In the genomic region with DNA sequence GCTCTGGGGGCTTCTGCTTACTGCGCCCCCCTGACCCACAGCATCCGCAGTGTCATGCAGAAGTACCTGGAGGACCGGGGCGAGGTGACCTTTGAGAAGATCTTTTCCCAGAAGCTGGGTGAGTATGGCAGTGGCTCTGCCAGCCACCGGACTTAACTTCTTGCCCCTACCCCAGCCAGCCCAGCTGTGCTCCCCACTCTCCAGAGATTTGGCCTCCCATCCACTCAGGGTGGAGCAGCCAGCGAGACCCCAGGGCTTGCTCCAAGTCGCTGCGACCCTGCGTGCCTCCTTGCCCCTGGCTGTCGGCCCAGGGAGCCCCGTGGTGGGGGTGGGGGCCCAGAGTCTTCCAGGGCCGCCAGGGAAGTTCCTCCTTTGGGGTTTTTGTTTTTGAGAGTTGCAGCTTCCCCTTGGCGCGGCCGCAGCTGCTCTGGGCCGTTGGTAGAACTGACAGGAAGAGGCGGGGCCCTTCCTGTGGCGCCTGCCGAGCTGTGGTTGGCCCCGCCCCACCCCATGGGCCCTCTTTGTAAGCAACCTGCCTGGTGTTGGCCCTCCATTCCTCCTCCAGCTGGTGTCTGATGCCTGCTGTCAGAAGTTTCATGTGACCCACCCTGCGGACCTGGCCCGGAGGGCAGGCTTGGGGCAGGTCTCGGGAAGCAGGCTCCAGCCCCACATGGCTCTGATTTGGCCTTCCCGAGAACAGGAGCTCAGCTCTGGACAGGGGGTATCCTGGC, we compare ENCODE assay signal across 1 cellular context.
TF ChIP-seq lines count a peak whose summit lies in the region.

No MANE protein-coding gene starts in this region.

TF ChIP-seq in K562, 482 proteins besides CTCF, POLR2A, EP300 and RAD21 (continued from another document and continues in another):
- TF ChIP-seq JUN (IDR thresholded peaks at IDR 0.05; ENCODE audit: borderline replicate concordance, low read depth, low read length) = 0 out of 2 replicates have a peak, but pooled peaks have one; percentile 17
- no peak; the same call in 1 of the 2 replicates for TF ChIP-seq JUN (CRISPR knock-in tag; IDR thresholded peaks at IDR 0.05; ENCODE audit: borderline replicate concordance)
- TF ChIP-seq, protein P1, sequence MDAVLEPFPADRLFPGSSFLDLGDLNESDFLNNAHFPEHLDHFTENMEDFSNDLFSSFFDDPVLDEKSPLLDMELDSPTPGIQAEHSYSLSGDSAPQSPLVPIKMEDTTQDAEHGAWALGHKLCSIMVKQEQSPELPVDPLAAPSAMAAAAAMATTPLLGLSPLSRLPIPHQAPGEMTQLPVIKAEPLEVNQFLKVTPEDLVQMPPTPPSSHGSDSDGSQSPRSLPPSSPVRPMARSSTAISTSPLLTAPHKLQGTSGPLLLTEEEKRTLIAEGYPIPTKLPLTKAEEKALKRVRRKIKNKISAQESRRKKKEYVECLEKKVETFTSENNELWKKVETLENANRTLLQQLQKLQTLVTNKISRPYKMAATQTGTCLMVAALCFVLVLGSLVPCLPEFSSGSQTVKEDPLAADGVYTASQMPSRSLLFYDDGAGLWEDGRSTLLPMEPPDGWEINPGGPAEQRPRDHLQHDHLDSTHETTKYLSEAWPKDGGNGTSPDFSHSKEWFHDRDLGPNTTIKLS (IDR thresholded peaks at IDR 0.05; ENCODE audit: borderline replicate concordance, low read depth) = peak; percentile 25; the same call in 1 of the 2 replicates
- TF ChIP-seq, protein P2, sequence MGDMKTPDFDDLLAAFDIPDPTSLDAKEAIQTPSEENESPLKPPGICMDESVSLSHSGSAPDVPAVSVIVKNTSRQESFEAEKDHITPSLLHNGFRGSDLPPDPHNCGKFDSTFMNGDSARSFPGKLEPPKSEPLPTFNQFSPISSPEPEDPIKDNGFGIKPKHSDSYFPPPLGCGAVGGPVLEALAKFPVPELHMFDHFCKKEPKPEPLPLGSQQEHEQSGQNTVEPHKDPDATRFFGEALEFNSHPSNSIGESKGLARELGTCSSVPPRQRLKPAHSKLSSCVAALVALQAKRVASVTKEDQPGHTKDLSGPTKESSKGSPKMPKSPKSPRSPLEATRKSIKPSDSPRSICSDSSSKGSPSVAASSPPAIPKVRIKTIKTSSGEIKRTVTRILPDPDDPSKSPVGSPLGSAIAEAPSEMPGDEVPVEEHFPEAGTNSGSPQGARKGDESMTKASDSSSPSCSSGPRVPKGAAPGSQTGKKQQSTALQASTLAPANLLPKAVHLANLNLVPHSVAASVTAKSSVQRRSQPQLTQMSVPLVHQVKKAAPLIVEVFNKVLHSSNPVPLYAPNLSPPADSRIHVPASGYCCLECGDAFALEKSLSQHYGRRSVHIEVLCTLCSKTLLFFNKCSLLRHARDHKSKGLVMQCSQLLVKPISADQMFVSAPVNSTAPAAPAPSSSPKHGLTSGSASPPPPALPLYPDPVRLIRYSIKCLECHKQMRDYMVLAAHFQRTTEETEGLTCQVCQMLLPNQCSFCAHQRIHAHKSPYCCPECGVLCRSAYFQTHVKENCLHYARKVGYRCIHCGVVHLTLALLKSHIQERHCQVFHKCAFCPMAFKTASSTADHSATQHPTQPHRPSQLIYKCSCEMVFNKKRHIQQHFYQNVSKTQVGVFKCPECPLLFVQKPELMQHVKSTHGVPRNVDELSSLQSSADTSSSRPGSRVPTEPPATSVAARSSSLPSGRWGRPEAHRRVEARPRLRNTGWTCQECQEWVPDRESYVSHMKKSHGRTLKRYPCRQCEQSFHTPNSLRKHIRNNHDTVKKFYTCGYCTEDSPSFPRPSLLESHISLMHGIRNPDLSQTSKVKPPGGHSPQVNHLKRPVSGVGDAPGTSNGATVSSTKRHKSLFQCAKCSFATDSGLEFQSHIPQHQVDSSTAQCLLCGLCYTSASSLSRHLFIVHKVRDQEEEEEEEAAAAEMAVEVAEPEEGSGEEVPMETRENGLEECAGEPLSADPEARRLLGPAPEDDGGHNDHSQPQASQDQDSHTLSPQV (IDR thresholded peaks at IDR 0.05) = peak; percentile 84; the same call in 1 of the 2 replicates
- TF ChIP-seq POLR2AphosphoS5 (IDR thresholded peaks at IDR 0.05; ENCODE audit: control insufficient read depth, insufficient read depth, low read depth, low read length) = peak; percentile 56; the same call in 1 of the 2 replicates
- TF ChIP-seq PML (IDR thresholded peaks at IDR 0.05; ENCODE audit: low read length) = peak; percentile 59; the same call in 1 of the 2 replicates
- TF ChIP-seq YY1 (IDR thresholded peaks at IDR 0.05; ENCODE audit: borderline replicate concordance in 1 of 3, control insufficient read depth in 1 of 3, extremely low read depth in 1 of 3, insufficient read depth in 3 of 3, insufficient read length in 1 of 3, insufficient replicate concordance in 2 of 3, low read depth in 1 of 3, low read length in 2 of 3) = peak in 2 of 3 experiments; percentile 63 to 74
- TF ChIP-seq, protein P3, sequence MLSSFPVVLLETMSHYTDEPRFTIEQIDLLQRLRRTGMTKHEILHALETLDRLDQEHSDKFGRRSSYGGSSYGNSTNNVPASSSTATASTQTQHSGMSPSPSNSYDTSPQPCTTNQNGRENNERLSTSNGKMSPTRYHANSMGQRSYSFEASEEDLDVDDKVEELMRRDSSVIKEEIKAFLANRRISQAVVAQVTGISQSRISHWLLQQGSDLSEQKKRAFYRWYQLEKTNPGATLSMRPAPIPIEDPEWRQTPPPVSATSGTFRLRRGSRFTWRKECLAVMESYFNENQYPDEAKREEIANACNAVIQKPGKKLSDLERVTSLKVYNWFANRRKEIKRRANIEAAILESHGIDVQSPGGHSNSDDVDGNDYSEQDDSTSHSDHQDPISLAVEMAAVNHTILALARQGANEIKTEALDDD (IDR thresholded peaks at IDR 0.05) = no peak
- TF ChIP-seq, protein P4, sequence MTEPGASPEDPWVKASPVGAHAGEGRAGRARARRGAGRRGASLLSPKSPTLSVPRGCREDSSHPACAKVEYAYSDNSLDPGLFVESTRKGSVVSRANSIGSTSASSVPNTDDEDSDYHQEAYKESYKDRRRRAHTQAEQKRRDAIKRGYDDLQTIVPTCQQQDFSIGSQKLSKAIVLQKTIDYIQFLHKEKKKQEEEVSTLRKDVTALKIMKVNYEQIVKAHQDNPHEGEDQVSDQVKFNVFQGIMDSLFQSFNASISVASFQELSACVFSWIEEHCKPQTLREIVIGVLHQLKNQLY (CRISPR knock-in tag; conservative IDR thresholded peaks at IDR 0.05) = no peak
- TF ChIP-seq HDAC3 (IDR thresholded peaks at IDR 0.05; ENCODE audit: borderline replicate concordance, partially characterized antibody) = no peak
- TF ChIP-seq SOX6 (IDR thresholded peaks at IDR 0.05) = 0 out of 2 replicates have a peak, but pooled peaks have one; percentile 18
- peak; percentile 38; the same call in 1 of the 2 replicates for TF ChIP-seq CEBPG (CRISPR knock-in tag; IDR thresholded peaks at IDR 0.05)
- TF ChIP-seq CEBPG (tag; conservative IDR thresholded peaks at IDR 0.05 in 1 of 2, IDR thresholded peaks at IDR 0.05 in 1 of 2) = no peak
- TF ChIP-seq ZKSCAN1 (IDR thresholded peaks at IDR 0.05; ENCODE audit: low read depth, low read length) = 0 out of 2 replicates have a peak, but pooled peaks have one; percentile 13
- TF ChIP-seq, protein P5, sequence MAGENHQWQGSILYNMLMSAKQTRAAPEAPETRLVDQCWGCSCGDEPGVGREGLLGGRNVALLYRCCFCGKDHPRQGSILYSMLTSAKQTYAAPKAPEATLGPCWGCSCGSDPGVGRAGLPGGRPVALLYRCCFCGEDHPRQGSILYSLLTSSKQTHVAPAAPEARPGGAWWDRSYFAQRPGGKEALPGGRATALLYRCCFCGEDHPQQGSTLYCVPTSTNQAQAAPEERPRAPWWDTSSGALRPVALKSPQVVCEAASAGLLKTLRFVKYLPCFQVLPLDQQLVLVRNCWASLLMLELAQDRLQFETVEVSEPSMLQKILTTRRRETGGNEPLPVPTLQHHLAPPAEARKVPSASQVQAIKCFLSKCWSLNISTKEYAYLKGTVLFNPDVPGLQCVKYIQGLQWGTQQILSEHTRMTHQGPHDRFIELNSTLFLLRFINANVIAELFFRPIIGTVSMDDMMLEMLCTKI (IDR thresholded peaks at IDR 0.05; ENCODE audit: partially characterized antibody) = no peak
- TF ChIP-seq ELF1 (tag; IDR thresholded peaks at IDR 0.05) = peak; percentile 48
- TF ChIP-seq VEZF1 (CRISPR knock-in tag; IDR thresholded peaks at IDR 0.05) = peak; percentile 86
- TF ChIP-seq ZKSCAN8 (CRISPR knock-in tag; IDR thresholded peaks at IDR 0.05) = peak; percentile 71; the same call in 1 of the 2 replicates
- no peak for TF ChIP-seq ZNF274 (IDR thresholded peaks at IDR 0.05; ENCODE audit: borderline replicate concordance, low read depth, low read length)
- peak; percentile 93 for TF ChIP-seq ZNF589 (CRISPR knock-in tag; IDR thresholded peaks at IDR 0.05; ENCODE audit: low read depth)
- TF ChIP-seq MBD2 (IDR thresholded peaks at IDR 0.05; ENCODE audit: borderline replicate concordance, low read depth) = peak; percentile 49; the same call in 1 of the 2 replicates
- TF ChIP-seq NR2F6 (CRISPR knock-in tag; IDR thresholded peaks at IDR 0.05) = no peak
- TF ChIP-seq ARID2 (IDR thresholded peaks at IDR 0.05) = no peak
- TF ChIP-seq ATF1 (CRISPR knock-in tag; IDR thresholded peaks at IDR 0.05) = no peak
- TF ChIP-seq ATF1 (tag; IDR thresholded peaks at IDR 0.05) = peak; percentile 53
- TF ChIP-seq ZNF175 (CRISPR knock-in tag; IDR thresholded peaks at IDR 0.05; ENCODE audit: low read depth) = peak; percentile 92
- TF ChIP-seq MBD1 (CRISPR knock-in tag; IDR thresholded peaks at IDR 0.05) = no peak
- peak; percentile 47 for TF ChIP-seq ZNF239 (CRISPR knock-in tag; IDR thresholded peaks at IDR 0.05)
- peak; percentile 49 for TF ChIP-seq WHSC1 (IDR thresholded peaks at IDR 0.05; ENCODE audit: low read length)
- TF ChIP-seq, protein P6, sequence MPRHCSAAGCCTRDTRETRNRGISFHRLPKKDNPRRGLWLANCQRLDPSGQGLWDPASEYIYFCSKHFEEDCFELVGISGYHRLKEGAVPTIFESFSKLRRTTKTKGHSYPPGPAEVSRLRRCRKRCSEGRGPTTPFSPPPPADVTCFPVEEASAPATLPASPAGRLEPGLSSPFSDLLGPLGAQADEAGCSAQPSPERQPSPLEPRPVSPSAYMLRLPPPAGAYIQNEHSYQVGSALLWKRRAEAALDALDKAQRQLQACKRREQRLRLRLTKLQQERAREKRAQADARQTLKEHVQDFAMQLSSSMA (CRISPR knock-in tag; IDR thresholded peaks at IDR 0.05) = peak; percentile 90
- TF ChIP-seq ZNF217 (CRISPR knock-in tag; IDR thresholded peaks at IDR 0.05) = no peak
- no peak for TF ChIP-seq CBFB (CRISPR knock-in tag; IDR thresholded peaks at IDR 0.05)
- no peak for TF ChIP-seq ZNF280A (IDR thresholded peaks at IDR 0.05; ENCODE audit: low read depth, partially characterized antibody)
- TF ChIP-seq SPI1 (IDR thresholded peaks at IDR 0.05; ENCODE audit: borderline replicate concordance, low read depth, low read length) = peak; percentile 69
- TF ChIP-seq ZBTB5 (IDR thresholded peaks at IDR 0.05) = no peak
- TF ChIP-seq CCNT2 (IDR thresholded peaks at IDR 0.05; ENCODE audit: borderline replicate concordance, extremely low read depth, insufficient read length, low read depth, low read length) = peak; percentile 49
- TF ChIP-seq SP2 (IDR thresholded peaks at IDR 0.05; ENCODE audit: extremely low read depth, low read depth, low read length, poor library complexity, severe bottlenecking) = no peak
- no peak for TF ChIP-seq PCBP2 (IDR thresholded peaks at IDR 0.05; ENCODE audit: low read depth, low read length, poor library complexity, severe bottlenecking)
- TF ChIP-seq EP400 (IDR thresholded peaks at IDR 0.05) = peak; percentile 84
- TF ChIP-seq TCFL5 (CRISPR knock-in tag; conservative IDR thresholded peaks at IDR 0.05) = no peak
- no peak for TF ChIP-seq NR2C1 (IDR thresholded peaks at IDR 0.05)
- TF ChIP-seq NR2C1 (tag; IDR thresholded peaks at IDR 0.05) = peak; percentile 40; the same call in 1 of the 2 replicates
